In genomic region chr2:202911513-202912341, GRCh38 we compare ENCODE assay signal across 8 cellular contexts. TPM values are rescaled to one million over a fixed set of nuclear protein-coding genes. Genes with fewer than 3 reads are reported as not detected.
DNase-seq lines count a peak whose midpoint lies in the region; TF ChIP-seq lines count a peak whose summit lies in the region.

A gene with protein sequence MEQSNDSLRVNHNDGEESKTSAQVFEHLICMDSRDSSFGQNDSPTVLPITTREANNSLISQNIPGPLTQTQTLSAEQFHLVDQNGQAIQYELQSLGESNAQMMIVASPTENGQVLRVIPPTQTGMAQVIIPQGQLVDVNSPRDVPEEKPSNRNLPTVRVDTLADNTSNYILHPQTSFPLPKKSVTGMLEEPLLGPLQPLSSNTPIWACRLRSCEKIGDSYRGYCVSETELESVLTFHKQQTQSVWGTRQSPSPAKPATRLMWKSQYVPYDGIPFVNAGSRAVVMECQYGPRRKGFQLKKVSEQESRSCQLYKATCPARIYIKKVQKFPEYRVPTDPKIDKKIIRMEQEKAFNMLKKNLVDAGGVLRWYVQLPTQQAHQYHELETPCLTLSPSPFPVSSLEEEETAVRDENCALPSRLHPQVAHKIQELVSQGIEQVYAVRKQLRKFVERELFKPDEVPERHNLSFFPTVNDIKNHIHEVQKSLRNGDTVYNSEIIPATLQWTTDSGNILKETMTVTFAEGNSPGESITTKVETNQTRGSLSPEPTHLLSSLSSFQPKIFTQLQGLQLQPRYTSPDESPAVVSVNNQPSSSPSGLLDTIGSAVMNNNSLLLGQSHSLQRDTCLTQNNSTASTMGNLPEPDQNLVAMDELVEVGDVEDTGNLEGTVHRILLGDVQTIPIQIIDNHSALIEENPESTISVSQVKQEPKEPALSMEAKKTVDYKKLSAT (plus strand): TSS chr2:202912275. CDS start chr2:202941903, 29,628 bp downstream.
WDR12 (minus strand) TSS chr2:202911673; CDS start chr2:202911476, 197 bp downstream.

- no peaks in the 10 kb centered on the region for H3K27me3 ChIP-seq in neutrophil

- no peaks in the 10 kb centered on the region for H3K27me3 Mint-ChIP-seq in HFFc6 (ENCODE audit: insufficient read depth)
- H3K27me3 Mint-ChIP-seq in activated naive CD4-positive, alpha-beta T cell treated with anti-CD3 and anti-CD28 coated beads, Interleukin-2, amount 10 ng/mL, durations not matched to agents 7 days and 5 days: no peaks in the 10 kb centered on the region

- CTCF ChIA-PET in activated naive CD4-positive, alpha-beta T cell treated with anti-CD3 and anti-CD28 coated beads, Interleukin-2, amount 10 ng/mL, durations not matched to agents 7 days and 5 days (lab: Charles Lee): interaction anchor here (0.8 kb wide), 1 partner anchor 541 kb away, joined by 3 read pairs; no protein-coding TSS in a partner anchor

- peak within 1 kb of the TSS; percentile 88 for H3K27ac ChIP-seq in neutrophil

- H3K4me3 Mint-ChIP-seq in HFFc6: peak within 1 kb of the TSS; percentile 96
- peak within 1 kb of the TSS; percentile 97 for H3K4me3 Mint-ChIP-seq in activated naive CD4-positive, alpha-beta T cell treated with anti-CD3 and anti-CD28 coated beads, Interleukin-2, amount 10 ng/mL, durations not matched to agents 7 days and 5 days

- H3K9me3 ChIP-seq in neutrophil: no peaks in the 10 kb centered on the region

- in situ Hi-C loops in SK-MEL-5 (cut with HindIII; ENCODE audit: low pct_unique_long_range_greater_than_20kb, low sequenced_read_pairs): no loop called here

- H3K4me1 Mint-ChIP-seq in HFFc6 (ENCODE audit: low read depth): peaks cover 37% of the 10 kb centered on the region
- peaks cover 32% of the 10 kb centered on the region for H3K4me1 Mint-ChIP-seq in activated naive CD4-positive, alpha-beta T cell treated with anti-CD3 and anti-CD28 coated beads, Interleukin-2, amount 10 ng/mL, durations not matched to agents 7 days and 5 days

- peaks cover 12 to 13% of the 10 kb centered on the region in 2 experiments for H3K4me1 ChIP-seq in neutrophil (ENCODE audit: control insufficient read depth in 1 of 2, insufficient read depth in 1 of 2, low read depth in 1 of 2, low read length in 1 of 2)

- no peaks in the 10 kb centered on the region for H3K36me3 Mint-ChIP-seq in HFFc6 (ENCODE audit: low read depth)
- H3K36me3 Mint-ChIP-seq in activated naive CD4-positive, alpha-beta T cell treated with anti-CD3 and anti-CD28 coated beads, Interleukin-2, amount 10 ng/mL, durations not matched to agents 7 days and 5 days: peaks cover 2% of the 10 kb centered on the region

- TF ChIP-seq CTCF in HFFc6 (IDR thresholded peaks at IDR 0.05) (no peak), neutrophil (IDR thresholded peaks at IDR 0.05) (no peak), subcutaneous adipose tissue (IDR thresholded peaks at IDR 0.05; ENCODE audit: low read depth) (no peak)

- no peaks in the 10 kb centered on the region for H3K36me3 ChIP-seq in neutrophil

- peak within 1 kb of the TSS; percentile 94 for H3K27ac Mint-ChIP-seq in HFFc6
- peak within 1 kb of the TSS; percentile 97 for H3K27ac Mint-ChIP-seq in activated naive CD4-positive, alpha-beta T cell treated with anti-CD3 and anti-CD28 coated beads, Interleukin-2, amount 10 ng/mL, durations not matched to agents 7 days and 5 days

- H3K9me3 Mint-ChIP-seq in HFFc6: no peaks in the 10 kb centered on the region
- H3K9me3 Mint-ChIP-seq in activated naive CD4-positive, alpha-beta T cell treated with anti-CD3 and anti-CD28 coated beads, Interleukin-2, amount 10 ng/mL, durations not matched to agents 7 days and 5 days: no peaks in the 10 kb centered on the region

- peak; percentile 91 for DNase-seq in GM04504 (ENCODE audit: low read depth)
- DNase-seq in HFFc6: peak; percentile 94
- DNase-seq in NAMALWA (ENCODE audit: low spot score): peak; percentile 95
- peak; percentile 93 for DNase-seq in SK-MEL-5 (ENCODE audit: low read depth, low spot score)
- peak; percentile 95 for DNase-seq in activated naive CD4-positive, alpha-beta T cell treated with anti-CD3 and anti-CD28 coated beads, Interleukin-2, amount 10 ng/mL, durations not matched to agents 7 days and 5 days
- DNase-seq in germinal center (ENCODE audit: low spot score): peak; percentile 91

- H3K4me3 ChIP-seq in neutrophil (ENCODE audit: low read depth in 1 of 2, low read length in 1 of 2): peak within 1 kb of the TSS; percentile 78 to 88

RNA-seq across cellular contexts. Expression of the first gene that starts in this region (rescaled TPM):
- total RNA-seq in HFFc6 (2021; fragmentation: NEBNext Ultra II Directional; extraction: Animal tissue kit (Norgen Biotek cat#: 25700)): 1 to 10 TPM; 2.2 to 5.7 (median 4.2) TPM
- total RNA-seq in SK-MEL-5 (2014; rRNA removed; shearing (Covaris generic)): 4.3 and 6.9 TPM in 2 replicates
- 2.1 and 2.2 TPM in 2 replicates for polyA plus RNA-seq in SK-MEL-5 (2015; cell fraction: cytosol; rRNA removed)
- polyA plus RNA-seq in SK-MEL-5 (2015; cell fraction: nucleus; rRNA removed): 17.8 and 31.2 TPM in 2 replicates
- 10 to 100 TPM in 3 of 4 donors, 1 to 10 TPM in 1; 8.2 to 19.6 (median 11.9) TPM for total RNA-seq in subcutaneous adipose tissue

RNA-seq across cellular contexts. Expression of gene WDR12, which starts in this region (rescaled TPM):
- total RNA-seq in HFFc6 (2021; fragmentation: NEBNext Ultra II Directional; extraction: Animal tissue kit (Norgen Biotek cat#: 25700)): 10 to 100 TPM; 48.4 to 77.0 (median 56.1) TPM
- 167 and 206 TPM in 2 replicates for total RNA-seq in SK-MEL-5 (2014; rRNA removed; shearing (Covaris generic))
- 83.9 and 105 TPM in 2 replicates for polyA plus RNA-seq in SK-MEL-5 (2015; cell fraction: cytosol; rRNA removed)
- 107 and 127 TPM in 2 replicates for polyA plus RNA-seq in SK-MEL-5 (2015; cell fraction: nucleus; rRNA removed)
- total RNA-seq in subcutaneous adipose tissue: 10 to 100 TPM in 3 of 4 donors, 1 to 10 TPM in 1; 4.7 to 18.0 (median 13.9) TPM

Comparison
In these comparisons a context has a peak if more than half of its experiments do, and no peak if none do; other contexts are left out.
1. Peak in every context shown above with its lines: DNase-seq, H3K4me3 ChIP-seq and H3K27ac ChIP-seq.